In the genomic region with DNA sequence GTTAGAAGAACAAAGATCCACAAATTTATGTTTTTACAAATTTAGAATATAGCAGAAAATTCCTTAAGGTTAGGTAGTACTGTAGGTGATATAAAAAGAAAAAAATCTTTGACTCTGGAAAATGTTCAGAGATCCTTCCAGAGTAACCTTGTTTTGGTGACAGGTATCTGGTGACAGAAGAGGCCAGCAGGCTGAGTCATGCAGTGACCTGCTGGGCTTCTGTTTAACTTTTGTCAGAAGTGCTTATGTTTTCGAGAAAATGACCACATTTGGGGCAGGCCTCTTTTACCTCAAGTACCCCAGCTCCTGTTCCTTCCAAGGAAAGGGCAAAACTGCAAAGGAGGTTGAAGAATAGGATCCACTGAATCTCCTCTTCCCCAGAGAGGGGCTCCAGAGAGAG, we compare ENCODE assay signal across 15 cellular contexts. TPM values are rescaled to one million over a fixed set of nuclear protein-coding genes. Genes with fewer than 3 reads are reported as not detected.
DNase-seq lines count a peak whose midpoint lies in the region; ATAC-seq, FAIRE-seq and TF ChIP-seq lines count a peak whose summit lies in the region.
"Had no signal": no experiment of that assay in that cellular context is flagged by ENCODE, and none has a peak within 500 bp of the region (broad histone marks: within the 10 kb centered on the region; RNA-seq: fewer than 3 reads in every experiment).

No MANE protein-coding gene starts in this region.

- H3K27ac ChIP-seq in K562 (ENCODE audit: extremely low read depth, low read depth, low read length): 0 out of 3 replicates have a peak overlapping the region, but pooled peaks have one; percentile 0
- H3K27ac ChIP-seq in thyroid gland: peak overlapping the region; percentile 78 to 98 (median 83)
- no peak overlapping the region for H3K27ac ChIP-seq in SJCRH30
- H3K27ac ChIP-seq: tibial artery had no signal

- H3K4me3 ChIP-seq in K562: no peak overlapping the region
- H3K4me3 ChIP-seq in thyroid gland (replicated peaks in 1 of 3): no peak overlapping the region
- H3K4me3 ChIP-seq in SJCRH30: no peak overlapping the region
- H3K4me3 ChIP-seq: tibial artery had no signal

- H3K9ac ChIP-seq in K562 (ENCODE audit: insufficient read depth in 1 of 2, low read depth in 2 of 2, low read length in 2 of 2): no peak overlapping the region

- H3K4me1 ChIP-seq in K562 (replicated peaks in 1 of 2; ENCODE audit: control insufficient read depth in 2 of 2, insufficient read depth in 2 of 2, low read length in 2 of 2) (peaks cover 0 to 3% of the 10 kb centered on the region in 2 experiments; a peak in 1 of 5 replicates), thyroid gland (peaks cover 6 to 25% of the 10 kb centered on the region in 2 donors), SJCRH30 (no peaks in the 10 kb centered on the region)

- no peak for TF ChIP-seq CTCF in K562 (IDR thresholded peaks at IDR 0.05 in 2 of 3, conservative IDR thresholded peaks at IDR 0.05 in 1 of 3; ENCODE audit: insufficient read depth in 2 of 3, low read depth in 1 of 3, low read length in 3 of 3)
- TF ChIP-seq CTCF in thyroid gland (IDR thresholded peaks at IDR 0.05): no peak
- no peak for TF ChIP-seq CTCF in GM10266 (IDR thresholded peaks at IDR 0.05; ENCODE audit: control insufficient read depth, insufficient read depth, low read depth, missing control alignments)

- DNase-seq in Right ventricle myocardium superior: no peak
- no peak for DNase-seq in left cardiac atrium
- peak in 1 of 4 experiments; percentile 30 for DNase-seq in K562 (ENCODE audit: extremely low read depth in 1 of 4, low spot score in 3 of 4)
- DNase-seq in kidney tubule cell (ENCODE audit: low spot score): peak; percentile 24
- peak; percentile 71 to 72 for DNase-seq in thyroid gland
- DNase-seq in SJCRH30: no peak
- no peak for DNase-seq in GM10266 (ENCODE audit: extremely low spot score)
- DNase-seq in NCI-H510A (lab: John Stamatoyannopoulos, UW): no peak
- DNase-seq: cortex of kidney, DMS79 treated with DMSO at 0.1 percent for 48 hours, NCI-H1048, NCI-H2171 treated with DMSO at 0.1 percent for 48 hours, tibial artery had no signal

- POLR2A ChIA-PET in K562 (lab: Yijun Ruan, JAX): interaction anchor here (0.6 kb wide), 1 partner anchor 33 kb away, joined by 3 read pairs; no protein-coding TSS in a partner anchor

- TF ChIP-seq RAD21 in K562 (CRISPR knock-in tag; conservative IDR thresholded peaks at IDR 0.05 in 1 of 2, IDR thresholded peaks at IDR 0.05 in 1 of 2): no peak

- no TSS peak for BruUV-seq in K562 (replicated peaks; lab: Mats Ljungman, UMichigan)

- no peaks in the 10 kb centered on the region for H3K9me3 ChIP-seq in K562 (replicated peaks; ENCODE audit: control insufficient read depth, insufficient read depth, low read depth, low read length)
- no peaks in the 10 kb centered on the region for H3K9me3 ChIP-seq in thyroid gland
- no peaks in the 10 kb centered on the region for H3K9me3 ChIP-seq in SJCRH30 (replicated peaks)
- H3K9me3 ChIP-seq: tibial artery had no signal

- no peak for FAIRE-seq in K562 (lab: Jason Lieb, UNC)

- no peaks in the 10 kb centered on the region for H4K20me1 ChIP-seq in K562 (replicated peaks; ENCODE audit: control insufficient read depth, insufficient read depth, low read length)

- H3K27me3 ChIP-seq in K562 (ENCODE audit: control insufficient read depth in 2 of 2, insufficient read depth in 2 of 2, low read length in 2 of 2) (no peaks in the 10 kb centered on the region), thyroid gland (no peaks in the 10 kb centered on the region), SJCRH30 (no peaks in the 10 kb centered on the region)
- H3K27me3 ChIP-seq: tibial artery had no signal

- TF ChIP-seq POLR2A in K562 (conservative IDR thresholded peaks at IDR 0.05) (no peak), thyroid gland (IDR thresholded peaks at IDR 0.05) (peak in 1 of 2 donors; percentile 46)

- no peaks in the 10 kb centered on the region for H3K79me2 ChIP-seq in K562 (ENCODE audit: control insufficient read depth, insufficient read depth, low read length)

- H3K36me3 ChIP-seq in K562 (ENCODE audit: control insufficient read depth, insufficient read depth, low read length): peaks cover 77% of the 10 kb centered on the region; the same call in 2 of the 3 replicates
- H3K36me3 ChIP-seq in thyroid gland: peaks cover 0 to 5% of the 10 kb centered on the region in 2 donors
- H3K36me3 ChIP-seq in SJCRH30: peaks cover 56% of the 10 kb centered on the region

- ATAC-seq in Right ventricle myocardium superior (ENCODE audit: poor library complexity): peak; percentile 70
- ATAC-seq in left cardiac atrium: no peak
- peak; percentile 68 for ATAC-seq in K562

- in situ Hi-C loops in K562 (cut with MboI): no loop called here

- no peaks in the 10 kb centered on the region for H3K9me1 ChIP-seq in K562 (ENCODE audit: control insufficient read depth, insufficient read depth, low read length)

- 18% methylated on average over 1 of the region's 1 CpG for WGBS in K562 (ENCODE audit: insufficient coverage, low coverage, missing lambda C conversion rate)
- WGBS in thyroid gland, 2 donors: 12 to 21% methylated on average over 1 of the region's 1 CpG

- TF ChIP-seq EP300 in K562 (IDR thresholded peaks at IDR 0.05; ENCODE audit: low read length): no peak

- H3K4me2 ChIP-seq in K562 (ENCODE audit: insufficient read depth, low read length): no peak overlapping the region

- CTCF ChIA-PET in K562 (lab: Yijun Ruan, JAX; ENCODE audit: low intra/inter-chr PET ratio): no interaction called here

- no peak overlapping the region for H2AFZ ChIP-seq in K562 (ENCODE audit: low read depth, low read length)

- intact Hi-C loops in Right ventricle myocardium superior (cut with DNase I): no loop called here
- intact Hi-C loops in left cardiac atrium (cut with DNase I): no loop called here
- intact Hi-C loops in K562 (cut with micrococcal nuclease): no loop called here
- intact Hi-C loops in thyroid gland (cut with DNase I): loop anchor here (5.0 to 10.0 kb wide), 2 partner anchors 76 to 329 kb away; no protein-coding TSS in a partner anchor

TF ChIP-seq in K562, 482 proteins besides CTCF, POLR2A, EP300 and RAD21:
- no peak for TF ChIP-seq JUND (IDR thresholded peaks at IDR 0.05; ENCODE audit: borderline replicate concordance, low read depth, low read length)
- peak; percentile 31; the same call in 1 of the 3 replicates for TF ChIP-seq JUND (tag; IDR thresholded peaks at IDR 0.05; ENCODE audit: borderline replicate concordance, low read depth, low read length)
- no peak for TF ChIP-seq ELF1 (tag; IDR thresholded peaks at IDR 0.05)
- TF ChIP-seq, protein P1, sequence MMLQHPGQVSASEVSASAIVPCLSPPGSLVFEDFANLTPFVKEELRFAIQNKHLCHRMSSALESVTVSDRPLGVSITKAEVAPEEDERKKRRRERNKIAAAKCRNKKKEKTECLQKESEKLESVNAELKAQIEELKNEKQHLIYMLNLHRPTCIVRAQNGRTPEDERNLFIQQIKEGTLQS (IDR thresholded peaks at IDR 0.05): peak; percentile 38; the same call in 1 of the 2 replicates
- TF ChIP-seq, protein P1 (CRISPR knock-in tag; conservative IDR thresholded peaks at IDR 0.05): no peak
- no peak for TF ChIP-seq MYNN (IDR thresholded peaks at IDR 0.05)
- TF ChIP-seq MYNN (CRISPR knock-in tag; IDR thresholded peaks at IDR 0.05): no peak
- no peak for TF ChIP-seq ZBTB7A (IDR thresholded peaks at IDR 0.05; ENCODE audit: borderline replicate concordance, control insufficient read depth, low read depth, low read length)
- TF ChIP-seq, protein P2, sequence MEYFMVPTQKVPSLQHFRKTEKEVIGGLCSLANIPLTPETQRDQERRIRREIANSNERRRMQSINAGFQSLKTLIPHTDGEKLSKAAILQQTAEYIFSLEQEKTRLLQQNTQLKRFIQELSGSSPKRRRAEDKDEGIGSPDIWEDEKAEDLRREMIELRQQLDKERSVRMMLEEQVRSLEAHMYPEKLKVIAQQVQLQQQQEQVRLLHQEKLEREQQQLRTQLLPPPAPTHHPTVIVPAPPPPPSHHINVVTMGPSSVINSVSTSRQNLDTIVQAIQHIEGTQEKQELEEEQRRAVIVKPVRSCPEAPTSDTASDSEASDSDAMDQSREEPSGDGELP (CRISPR knock-in tag; IDR thresholded peaks at IDR 0.05; ENCODE audit: borderline replicate concordance): no peak
- TF ChIP-seq, protein P3, sequence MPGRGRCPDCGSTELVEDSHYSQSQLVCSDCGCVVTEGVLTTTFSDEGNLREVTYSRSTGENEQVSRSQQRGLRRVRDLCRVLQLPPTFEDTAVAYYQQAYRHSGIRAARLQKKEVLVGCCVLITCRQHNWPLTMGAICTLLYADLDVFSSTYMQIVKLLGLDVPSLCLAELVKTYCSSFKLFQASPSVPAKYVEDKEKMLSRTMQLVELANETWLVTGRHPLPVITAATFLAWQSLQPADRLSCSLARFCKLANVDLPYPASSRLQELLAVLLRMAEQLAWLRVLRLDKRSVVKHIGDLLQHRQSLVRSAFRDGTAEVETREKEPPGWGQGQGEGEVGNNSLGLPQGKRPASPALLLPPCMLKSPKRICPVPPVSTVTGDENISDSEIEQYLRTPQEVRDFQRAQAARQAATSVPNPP (IDR thresholded peaks at IDR 0.05; ENCODE audit: borderline replicate concordance, insufficient read depth, insufficient read length): no peak

RNA-seq across cellular contexts. Expression of a gene that starts 10.5 kb away (rescaled TPM):
- not detected for total RNA-seq in Right ventricle myocardium superior
- not detected for total RNA-seq in left cardiac atrium
- total RNA-seq in K562 (2011; cell fraction: chromatin; rRNA removed; ENCODE audit: low replicate concordance): not detected in 2 replicates
- total RNA-seq in K562 (2011; cell fraction: nucleolus; rRNA removed): not detected in 2 replicates
- total RNA-seq in K562 (2011; cell fraction: nucleoplasm; rRNA removed): not detected in 2 replicates
- total RNA-seq in K562 (2014; rRNA removed): not detected in 2 replicates
- total RNA-seq in K562 (2014; rRNA removed; fragmentation: Illumina TruSeq; extraction: Trizol): not detected in 2 replicates
- total RNA-seq in K562 (2015; rRNA removed; fragmentation: Illumina TruSeq; extraction: Trizol): not detected in 2 replicates
- not detected in 2 replicates for total RNA-seq in K562 (2021)
- not detected in 2 replicates for polyA plus RNA-seq in K562 (2011; rRNA removed)
- not detected in 2 replicates for polyA plus RNA-seq in K562 (2011; cell fraction: cytosol; rRNA removed)
- not detected in 2 replicates for polyA plus RNA-seq in K562 (2011; cell fraction: nucleus; rRNA removed)
- polyA plus RNA-seq in K562 (2012): 0.18 and 0.26 TPM in 2 replicates
- not detected in 2 replicates for polyA plus RNA-seq in K562 (2014; fragmentation: Illumina TruSeq; extraction: Trizol)
- polyA plus RNA-seq in K562 (2014; fragmentation: Nextera tagmentation; extraction: Ambion mirVana): not detected
- not detected in 2 replicates for polyA plus RNA-seq in K562 (2014; rRNA removed)
- not detected in 2 replicates for polyA minus RNA-seq in K562 (2011; rRNA and poly(A)+ RNA removed)
- not detected in 2 replicates for polyA minus RNA-seq in K562 (2011; cell fraction: cytosol; rRNA and poly(A)+ RNA removed)
- not detected in 2 replicates for polyA minus RNA-seq in K562 (2011; cell fraction: nucleus; rRNA and poly(A)+ RNA removed)
- not detected for total RNA-seq in thyroid gland
- total RNA-seq in SJCRH30 (2014; rRNA removed; shearing (Covaris generic)): not detected in 2 replicates
- total RNA-seq: mononuclear cell had no signal
- polyA plus RNA-seq: adipose tissue had no signal

Comparison
In these comparisons a context has a peak if more than half of its experiments do, and no peak if none do; other contexts are left out.
1. ATAC-seq: peak in Right ventricle myocardium superior (single experiment) and K562 (single experiment); none in left cardiac atrium (0 of 2).
2. DNase-seq: peak in kidney tubule cell (single experiment) and thyroid gland (2 of 2); none in Right ventricle myocardium superior (single experiment), left cardiac atrium (single experiment), SJCRH30 (0 of 2), GM10266 (single experiment) and NCI-H510A (single experiment).